9 cellular contexts compared by ENCODE assay signal in the genomic region with DNA sequence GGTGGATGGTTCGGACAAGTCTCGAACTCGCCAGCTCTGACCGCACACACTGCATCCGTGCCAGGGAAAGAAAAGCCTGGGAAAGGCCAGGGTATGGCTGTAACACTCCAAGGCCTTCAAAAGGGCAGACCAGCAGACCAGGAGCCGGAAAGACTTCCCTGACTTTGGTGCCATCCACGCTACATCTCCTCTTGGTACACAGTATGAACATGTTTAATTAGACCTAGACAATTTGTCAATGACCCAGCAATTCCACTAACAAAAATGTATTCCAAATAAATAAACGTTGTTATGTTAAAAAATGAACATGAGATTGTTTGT. TPM values are rescaled to one million over a fixed set of nuclear protein-coding genes. Genes with fewer than 3 reads are reported as not detected.
A peak's percentile ranks its signal among the peaks of the same experiment; 100 is the strongest.
DNase-seq lines count a peak whose midpoint lies in the region; ATAC-seq and TF ChIP-seq lines count a peak whose summit lies in the region.
"Had no signal": no experiment of that assay in that cellular context is flagged by ENCODE, and none has a peak within 500 bp of the region (broad histone marks: within the 10 kb centered on the region; RNA-seq: fewer than 3 reads in every experiment).

No MANE protein-coding gene starts in this region.

- H3K4me3 ChIP-seq in CD8-positive, alpha-beta T cell (ENCODE audit: low read depth, low read length): peak overlapping the region; percentile 100
- H3K4me3 ChIP-seq in PC-9 (peak overlapping the region; percentile 84), ovary (peak overlapping the region; percentile 82)

- BruUV-seq in PC-9 (replicated peaks; lab: Mats Ljungman, UMichigan): TSS peak; percentile 84

- H3K27me3 Mint-ChIP-seq in CD8-positive, alpha-beta T cell (ENCODE audit: low read depth): no peaks in the 10 kb centered on the region

- intact Hi-C loops in CD8-positive, alpha-beta T cell (cut with DNase I, micrococcal nuclease): loop anchor here (1.0 to 10.0 kb wide), 5 partner anchors 54 to 219 kb away; partner anchors contain the start of genes G6PC3 (in 1 of the 2), MPP2 (in 1 of the 2), RUNDC3A (in 1 of the 2) and TMEM101 (in 1 of the 2)
- intact Hi-C loops in PC-9 (cut with micrococcal nuclease; ENCODE audit: unreplicated experiment) (no loop called here), ovary (cut with DNase I) (loop anchor here in 1 of 4 donors (5.0 kb wide), 1 partner anchor 57 kb away; the partner anchor contains the start of gene LSM12)

- H3K4me1 ChIP-seq in CD8-positive, alpha-beta T cell (ENCODE audit: insufficient read depth, low read length): peaks cover 28% of the 10 kb centered on the region
- H3K4me1 ChIP-seq in PC-9 (replicated peaks; ENCODE audit: insufficient read depth) (peaks cover 7% of the 10 kb centered on the region), ovary (ENCODE audit: insufficient read depth) (peaks cover 15% of the 10 kb centered on the region)

- no peak for TF ChIP-seq CTCF in CD8-positive, alpha-beta T cell (IDR thresholded peaks at IDR 0.05)
- peak; percentile 24; the same call in 1 of the 2 replicates for TF ChIP-seq CTCF in PC-9 (conservative IDR thresholded peaks at IDR 0.05)
- TF ChIP-seq CTCF in ovary (IDR thresholded peaks at IDR 0.05): no peak

- CTCF ChIA-PET in CD8-positive, alpha-beta T cell (lab: Charles Lee): interaction anchor here (1.1 to 1.9 kb wide), 10 partner anchors 9 to 230 kb away, joined by 3 to 12 read pairs (median 4); partner anchors contain the start of genes HROB and TMUB2
- CTCF ChIA-PET in PC-9 (lab: Charles Lee): interaction anchor here (0.6 to 1.2 kb wide), 5 partner anchors 13 to 246 kb away, joined by 3 to 14 read pairs (median 5); no protein-coding TSS in a partner anchor

- no peaks in the 10 kb centered on the region for H3K9me3 ChIP-seq in CD8-positive, alpha-beta T cell (ENCODE audit: low read length)
- no peaks in the 10 kb centered on the region for H3K9me3 ChIP-seq in PC-9 (ENCODE audit: insufficient read depth, low read depth)
- H3K9me3 ChIP-seq in ovary: no peaks in the 10 kb centered on the region

- no peak for TF ChIP-seq EP300 in ovary (IDR thresholded peaks at IDR 0.05)

- no peak for TF ChIP-seq POLR2A in ovary (IDR thresholded peaks at IDR 0.05)

- H3K9me3 Mint-ChIP-seq in CD8-positive, alpha-beta T cell: no peaks in the 10 kb centered on the region

- H3K79me2 ChIP-seq in PC-9 (ENCODE audit: low read depth): no peaks in the 10 kb centered on the region

- H2AFZ ChIP-seq in PC-9: peak overlapping the region; percentile 94

- peak overlapping the region; percentile 96 for H3K27ac Mint-ChIP-seq in CD8-positive, alpha-beta T cell

- H3K36me3 ChIP-seq in CD8-positive, alpha-beta T cell (ENCODE audit: insufficient read depth, low read length): no peaks in the 10 kb centered on the region
- H3K36me3 ChIP-seq in PC-9 (ENCODE audit: low read depth) (no peaks in the 10 kb centered on the region), ovary (no peaks in the 10 kb centered on the region)

- peaks cover 5% of the 10 kb centered on the region for H3K36me3 Mint-ChIP-seq in CD8-positive, alpha-beta T cell

- ATAC-seq in CD8-positive, alpha-beta T cell: no peak
- ATAC-seq in HG03139 (IDR thresholded peaks at IDR 0.05; ENCODE audit: unreplicated experiment): no peak
- no peak for ATAC-seq in GM21576 (IDR thresholded peaks at IDR 0.05; ENCODE audit: unreplicated experiment)

- peak overlapping the region; percentile 83 for H3K4me2 ChIP-seq in PC-9

- POLR2A ChIA-PET in CD8-positive, alpha-beta T cell (lab: Charles Lee): interaction anchor here (0.5 to 1.9 kb wide), 12 partner anchors 9 to 220 kb away, joined by 3 to 17 read pairs (median 5); partner anchors contain the start of genes TMEM101, TMUB2 and UBTF
- POLR2A ChIA-PET in PC-9 (lab: Charles Lee; ENCODE audit: unreplicated experiment): interaction anchor here (0.6 to 1.0 kb wide), 3 partner anchors 53 to 345 kb away, joined by 3 to 23 read pairs (median 22); partner anchors contain the start of gene DUSP3

- H3K27ac ChIP-seq in CD8-positive, alpha-beta T cell (ENCODE audit: low read depth, low read length): peak overlapping the region; percentile 82
- H3K27ac ChIP-seq in PC-9: peak overlapping the region; percentile 68; the same call in 1 of the 2 replicates
- H3K27ac ChIP-seq in epithelial cell of prostate: peak overlapping the region; percentile 84
- peak overlapping the region; percentile 93 to 100 for H3K27ac ChIP-seq in ovary

- H4K20me1 ChIP-seq in PC-9 (ENCODE audit: insufficient read depth): no peaks in the 10 kb centered on the region

- peaks cover 42% of the 10 kb centered on the region for H3K4me1 Mint-ChIP-seq in CD8-positive, alpha-beta T cell (ENCODE audit: low read depth)

- no peak for DNase-seq in CD8-positive, alpha-beta T cell
- DNase-seq in PC-9 (no peak), epithelial cell of prostate (ENCODE audit: low read depth, low spot score) (no peak), ovary (no peak), SW480 (ENCODE audit: low spot score) (no peak)
- no peak for DNase-seq in activated CD4-positive, CD25-positive, alpha-beta regulatory T cell (lab: John Stamatoyannopoulos, UW)

- 2 to 4% (median 3%) methylated on average over 8 of the region's 8 CpGs for WGBS in ovary, 3 donors

- no peaks in the 10 kb centered on the region for H3K27me3 ChIP-seq in CD8-positive, alpha-beta T cell (ENCODE audit: insufficient read depth, low read length)
- H3K27me3 ChIP-seq in PC-9 (ENCODE audit: insufficient read depth, low read depth): peaks cover 4% of the 10 kb centered on the region; the same call in 1 of the 2 replicates
- no peaks in the 10 kb centered on the region for H3K27me3 ChIP-seq in ovary

- H3K9me2 ChIP-seq in PC-9 (ENCODE audit: insufficient read depth): no peaks in the 10 kb centered on the region

- peak overlapping the region; percentile 97 for H3K4me3 Mint-ChIP-seq in CD8-positive, alpha-beta T cell

- no peaks in the 10 kb centered on the region for H3F3A ChIP-seq in PC-9 (ENCODE audit: insufficient read depth, low read depth)

RNA-seq across cellular contexts. Expression of gene HDAC5, which starts 0.6 kb away (rescaled TPM):
- total RNA-seq in CD8-positive, alpha-beta T cell: 10 to 100 TPM; 95.6 to 96.3 TPM
- total RNA-seq in PC-9 (2021): 24.0 and 40.5 TPM in 2 replicates
- total RNA-seq in ovary: 10 to 100 TPM; 35.1 to 97.6 (median 67.2) TPM
- 10 to 100 TPM; 11.4 to 75.8 TPM for polyA plus RNA-seq in ovary

RNA-seq across cellular contexts. Expression of gene HROB, which starts 17.7 kb away (rescaled TPM):
- total RNA-seq in CD8-positive, alpha-beta T cell: 1 to 10 TPM; 4.0 to 4.9 TPM
- 14.5 and 15.7 TPM in 2 replicates for total RNA-seq in PC-9 (2021)
- total RNA-seq in ovary: 1 to 10 TPM in 3 of 7 donors, under 1 TPM in 4; 0.86 to 6.3 (median 0.97) TPM
- 1 to 10 TPM; 1.0 TPM for polyA plus RNA-seq in ovary

RNA-seq across cellular contexts. Expression of gene ASB16, which starts 46.4 kb away (rescaled TPM):
- total RNA-seq in CD8-positive, alpha-beta T cell: not detected
- not detected in 2 replicates for total RNA-seq in PC-9 (2021)
- 1 to 10 TPM in 3 of 7 donors, under 1 TPM in 3, not detected in 1; 0.24 to 1.8 (median 0.98) TPM for total RNA-seq in ovary
- polyA plus RNA-seq in ovary: 1 to 10 TPM in 1 of 2 donors, under 1 TPM in 1; 0.10 to 1.3 TPM
- total RNA-seq: renal cortical epithelial cell had no signal

RNA-seq across cellular contexts. Expression of gene G6PC3, which starts 53.5 kb away (rescaled TPM):
- total RNA-seq in CD8-positive, alpha-beta T cell: 1 to 10 TPM; 4.8 to 5.9 TPM
- total RNA-seq in PC-9 (2021): 69.3 and 70.9 TPM in 2 replicates
- total RNA-seq in ovary: 10 to 100 TPM; 14.4 to 56.7 (median 36.2) TPM
- polyA plus RNA-seq in ovary: 10 to 100 TPM; 37.1 to 49.1 TPM

RNA-seq across cellular contexts. Expression of gene LSM12, which starts 57.6 kb away (rescaled TPM):
- 10 to 100 TPM; 39.8 to 40.5 TPM for total RNA-seq in CD8-positive, alpha-beta T cell
- 60.9 and 62.7 TPM in 2 replicates for total RNA-seq in PC-9 (2021)
- 10 to 100 TPM; 21.3 to 54.6 (median 37.1) TPM for total RNA-seq in ovary
- polyA plus RNA-seq in ovary: 10 to 100 TPM; 17.1 to 29.2 TPM
